In genomic region chr11:71579502-71579901, GRCh38 we compare ENCODE assay signal across 20 cellular contexts. TPM values are rescaled to one million over a fixed set of nuclear protein-coding genes. Genes with fewer than 3 reads are reported as not detected.
"Had no signal": no experiment of that assay in that cellular context is flagged by ENCODE, and none has a peak within 500 bp of the region (broad histone marks: within the 10 kb centered on the region; RNA-seq: fewer than 3 reads in every experiment).

No MANE protein-coding gene starts in this region.

RNA-seq across cellular contexts. Expression of gene KRTAP5-11, which starts 3.2 kb away (rescaled TPM):
- total RNA-seq: dermis blood vessel endothelial cell; endothelial cell of umbilical vein; epithelial cell of proximal tubule; esophagus squamous epithelium; gastrocnemius medialis; glomerular endothelial cell; left lobe of liver; lung microvascular endothelial cell; mesothelial cell of epicardium; mucosa of descending colon; natural killer cell treated with Interleukin-12 subunit alpha and Interleukin-12 subunit beta and Interleukin-15 and Interleukin-18, amount 100 ng/mL, for 72 hours; neural crest cell; osteocyte; prostate gland; right atrium auricular region; sciatic nerve; skeletal muscle tissue; testis; urinary bladder had no signal
- polyA plus RNA-seq: endothelial cell of umbilical vein, keratinocyte, urinary bladder had no signal

RNA-seq across cellular contexts. Expression of gene KRTAP5-10, which starts 14.1 kb away (rescaled TPM):
- total RNA-seq: dermis blood vessel endothelial cell; endothelial cell of umbilical vein; epithelial cell of proximal tubule; esophagus squamous epithelium; gastrocnemius medialis; glomerular endothelial cell; natural killer cell treated with Interleukin-12 subunit alpha and Interleukin-12 subunit beta and Interleukin-15 and Interleukin-18, amount 100 ng/mL, for 72 hours; neural crest cell; prostate gland; right atrium auricular region; sciatic nerve; skeletal muscle tissue; testis; urinary bladder had no signal
- polyA plus RNA-seq: endothelial cell of umbilical vein, keratinocyte had no signal

RNA-seq across cellular contexts. Expression of gene KRTAP5-9, which starts 31.3 kb away (rescaled TPM):
- total RNA-seq: dermis blood vessel endothelial cell; endothelial cell of umbilical vein; epithelial cell of proximal tubule; esophagus squamous epithelium; gastrocnemius medialis; glomerular endothelial cell; lung microvascular endothelial cell; natural killer cell treated with Interleukin-12 subunit alpha and Interleukin-12 subunit beta and Interleukin-15 and Interleukin-18, amount 100 ng/mL, for 72 hours; neural crest cell; osteocyte; right atrium auricular region; skeletal muscle tissue; urinary bladder had no signal

RNA-seq across cellular contexts. Expression of gene KRTAP5-8, which starts 41.7 kb away (rescaled TPM):
- total RNA-seq: dermis blood vessel endothelial cell; endothelial cell of umbilical vein; epithelial cell of proximal tubule; glomerular endothelial cell; lung microvascular endothelial cell; natural killer cell treated with Interleukin-12 subunit alpha and Interleukin-12 subunit beta and Interleukin-15 and Interleukin-18, amount 100 ng/mL, for 72 hours; neural crest cell; osteocyte; right atrium auricular region; skeletal muscle tissue; urinary bladder had no signal
- polyA plus RNA-seq: keratinocyte had no signal

RNA-seq across cellular contexts. Expression of gene KRTAP5-7, which starts 52.4 kb away (rescaled TPM):
- total RNA-seq: dermis blood vessel endothelial cell, endothelial cell of umbilical vein, epithelial cell of proximal tubule, gastrocnemius medialis, glomerular endothelial cell, left lobe of liver, lung microvascular endothelial cell, neural crest cell, osteocyte, right atrium auricular region, skeletal muscle tissue had no signal
- polyA plus RNA-seq: keratinocyte had no signal
